ENCODE assay signal across 1 cellular context in the genomic region with DNA sequence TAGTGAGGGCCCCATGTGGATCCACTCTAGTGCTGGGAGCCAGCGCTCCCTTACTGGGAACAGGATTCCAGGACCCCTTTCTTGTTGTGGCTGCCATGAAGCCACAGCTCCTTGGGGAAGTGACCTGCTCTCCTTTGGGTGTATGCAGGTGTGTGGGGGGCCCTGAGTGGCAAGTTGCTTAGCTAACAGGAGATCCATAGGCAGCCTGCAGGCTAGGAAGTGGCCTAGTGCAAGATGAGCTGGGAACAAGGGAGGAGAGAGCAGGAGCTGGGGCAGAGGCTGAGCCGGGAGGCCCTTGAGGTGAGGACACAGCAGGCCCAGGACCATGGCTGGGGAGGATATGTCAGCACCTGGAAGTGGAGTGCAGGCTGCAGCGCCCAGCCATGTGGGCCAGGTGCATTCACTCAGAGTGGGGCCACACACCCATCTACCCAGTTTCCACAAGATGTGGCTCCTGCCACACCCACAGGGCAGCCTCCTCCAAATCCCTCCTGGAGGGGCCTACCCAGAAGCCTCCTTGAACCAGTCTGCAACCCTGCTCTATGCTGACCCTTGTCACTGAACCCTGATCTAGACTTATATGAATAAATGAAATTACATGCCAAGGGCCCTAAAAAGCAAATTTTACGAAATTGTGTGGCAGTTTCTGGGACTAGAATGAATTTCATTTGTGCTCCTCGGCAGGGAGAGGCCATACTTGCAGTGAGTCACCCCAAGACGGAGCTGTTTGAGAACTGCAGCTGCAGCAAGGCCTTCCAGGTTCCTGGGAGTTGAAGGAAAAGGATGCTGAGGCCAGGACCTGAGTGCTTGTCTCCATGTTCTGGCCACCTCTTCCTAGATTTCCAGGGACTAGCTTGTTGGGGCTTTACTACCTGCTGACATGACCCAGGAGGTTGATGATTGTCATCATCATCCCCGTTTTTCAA.
TF ChIP-seq lines count a peak whose summit lies in the region.

No MANE protein-coding gene starts in this region.

TF ChIP-seq in K562, 482 proteins besides CTCF, POLR2A, EP300 and RAD21 (continued from another document):
- TF ChIP-seq, protein P1, sequence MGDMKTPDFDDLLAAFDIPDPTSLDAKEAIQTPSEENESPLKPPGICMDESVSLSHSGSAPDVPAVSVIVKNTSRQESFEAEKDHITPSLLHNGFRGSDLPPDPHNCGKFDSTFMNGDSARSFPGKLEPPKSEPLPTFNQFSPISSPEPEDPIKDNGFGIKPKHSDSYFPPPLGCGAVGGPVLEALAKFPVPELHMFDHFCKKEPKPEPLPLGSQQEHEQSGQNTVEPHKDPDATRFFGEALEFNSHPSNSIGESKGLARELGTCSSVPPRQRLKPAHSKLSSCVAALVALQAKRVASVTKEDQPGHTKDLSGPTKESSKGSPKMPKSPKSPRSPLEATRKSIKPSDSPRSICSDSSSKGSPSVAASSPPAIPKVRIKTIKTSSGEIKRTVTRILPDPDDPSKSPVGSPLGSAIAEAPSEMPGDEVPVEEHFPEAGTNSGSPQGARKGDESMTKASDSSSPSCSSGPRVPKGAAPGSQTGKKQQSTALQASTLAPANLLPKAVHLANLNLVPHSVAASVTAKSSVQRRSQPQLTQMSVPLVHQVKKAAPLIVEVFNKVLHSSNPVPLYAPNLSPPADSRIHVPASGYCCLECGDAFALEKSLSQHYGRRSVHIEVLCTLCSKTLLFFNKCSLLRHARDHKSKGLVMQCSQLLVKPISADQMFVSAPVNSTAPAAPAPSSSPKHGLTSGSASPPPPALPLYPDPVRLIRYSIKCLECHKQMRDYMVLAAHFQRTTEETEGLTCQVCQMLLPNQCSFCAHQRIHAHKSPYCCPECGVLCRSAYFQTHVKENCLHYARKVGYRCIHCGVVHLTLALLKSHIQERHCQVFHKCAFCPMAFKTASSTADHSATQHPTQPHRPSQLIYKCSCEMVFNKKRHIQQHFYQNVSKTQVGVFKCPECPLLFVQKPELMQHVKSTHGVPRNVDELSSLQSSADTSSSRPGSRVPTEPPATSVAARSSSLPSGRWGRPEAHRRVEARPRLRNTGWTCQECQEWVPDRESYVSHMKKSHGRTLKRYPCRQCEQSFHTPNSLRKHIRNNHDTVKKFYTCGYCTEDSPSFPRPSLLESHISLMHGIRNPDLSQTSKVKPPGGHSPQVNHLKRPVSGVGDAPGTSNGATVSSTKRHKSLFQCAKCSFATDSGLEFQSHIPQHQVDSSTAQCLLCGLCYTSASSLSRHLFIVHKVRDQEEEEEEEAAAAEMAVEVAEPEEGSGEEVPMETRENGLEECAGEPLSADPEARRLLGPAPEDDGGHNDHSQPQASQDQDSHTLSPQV (IDR thresholded peaks at IDR 0.05), result no peak
- TF ChIP-seq KLF1 (tag; IDR thresholded peaks at IDR 0.05) (peak; percentile 10; the same call in 1 of the 2 replicates), ERF (CRISPR knock-in tag; IDR thresholded peaks at IDR 0.05) (peak; percentile 71), ELF4 (CRISPR knock-in tag; IDR thresholded peaks at IDR 0.05) (peak; percentile 75), ZNF197 (CRISPR knock-in tag; IDR thresholded peaks at IDR 0.05; ENCODE audit: low read depth) (no peak), ZFP36 (IDR thresholded peaks at IDR 0.05; ENCODE audit: low read depth, low read length, partially characterized antibody) (no peak), ZNF41 (CRISPR knock-in tag; conservative IDR thresholded peaks at IDR 0.05) (0 out of 2 replicates have a peak, but pooled peaks have one; percentile 30), ZNF174 (CRISPR knock-in tag; IDR thresholded peaks at IDR 0.05) (peak; percentile 35; the same call in 1 of the 2 replicates), ZNF134 (CRISPR knock-in tag; conservative IDR thresholded peaks at IDR 0.05) (0 out of 2 replicates have a peak, but pooled peaks have one; percentile 26), MYC (IDR thresholded peaks at IDR 0.05; ENCODE audit: low read depth, low read length) (0 out of 2 replicates have a peak, but pooled peaks have one; percentile 7), MYC (CRISPR knock-in tag; IDR thresholded peaks at IDR 0.05; ENCODE audit: borderline replicate concordance, low read depth) (0 out of 2 replicates have a peak, but pooled peaks have one; percentile 16), ZNF76 (CRISPR knock-in tag; IDR thresholded peaks at IDR 0.05; ENCODE audit: borderline replicate concordance) (peak; percentile 79), CHD1 (IDR thresholded peaks at IDR 0.05; ENCODE audit: low read length) (peak; percentile 74), ZNF695 (CRISPR knock-in tag; IDR thresholded peaks at IDR 0.05) (peak; percentile 52; the same call in 1 of the 2 replicates), ZNF212 (CRISPR knock-in tag; IDR thresholded peaks at IDR 0.05) (peak; percentile 5; the same call in 1 of the 2 replicates), SIRT6 (IDR thresholded peaks at IDR 0.05; ENCODE audit: low read depth, low read length) (peak; percentile 38)
- TF ChIP-seq, protein P2, sequence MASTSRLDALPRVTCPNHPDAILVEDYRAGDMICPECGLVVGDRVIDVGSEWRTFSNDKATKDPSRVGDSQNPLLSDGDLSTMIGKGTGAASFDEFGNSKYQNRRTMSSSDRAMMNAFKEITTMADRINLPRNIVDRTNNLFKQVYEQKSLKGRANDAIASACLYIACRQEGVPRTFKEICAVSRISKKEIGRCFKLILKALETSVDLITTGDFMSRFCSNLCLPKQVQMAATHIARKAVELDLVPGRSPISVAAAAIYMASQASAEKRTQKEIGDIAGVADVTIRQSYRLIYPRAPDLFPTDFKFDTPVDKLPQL (IDR thresholded peaks at IDR 0.05; ENCODE audit: extremely low read depth, insufficient read length), result no peak
